8 cellular contexts compared by ENCODE assay signal in genomic region chr14:104985675-104986486, GRCh38. TPM values are rescaled to one million over a fixed set of nuclear protein-coding genes. Genes with fewer than 3 reads are reported as not detected.
DNase-seq lines count a peak whose midpoint lies in the region; ATAC-seq and TF ChIP-seq lines count a peak whose summit lies in the region.

Gene CLBA1 (plus strand): TSS chr14:104985788. CDS start chr14:104986432, 644 bp downstream.

- H3F3A ChIP-seq in PC-9 (ENCODE audit: insufficient read depth, low read depth), result no peaks in the 10 kb centered on the region; the same call in 1 of the 2 replicates

- H3K4me2 ChIP-seq in PC-9, result peak within 1 kb of the TSS; percentile 87

- H3K27ac Mint-ChIP-seq in activated T-helper 1 cell treated with anti-CD3 and anti-CD28 coated beads, Interleukin-12 subunit alpha, Interleukin-12 subunit beta, Interleukin-2, Interleukin-4 antibody, amounts not matched to agents 30 ng/mL and 10 ng/mL and 1 ng/mL, durations not matched to agents 14 hours and 24 hours and 36 hours, result peak within 1 kb of the TSS; percentile 64
- peak within 1 kb of the TSS; percentile 72 to 84 for H3K27ac Mint-ChIP-seq in natural killer cell
- peak within 1 kb of the TSS; percentile 85 for H3K27ac Mint-ChIP-seq in stimulated activated naive B cell treated with anti-CD40 and anti-IgM and Interleukin-4, amounts not matched to agents 10 μg/mL and 1 μg/mL and 100 μg/mL, for 72 hours

- peak within 1 kb of the TSS; percentile 82 for H3K4me3 ChIP-seq in HUES48 (ENCODE audit: low read depth, low read length)
- peak within 1 kb of the TSS; percentile 96 for H3K4me3 ChIP-seq in PC-9

- 0 out of 2 replicates have a peak, but pooled peaks cover 7% of the 10 kb centered on the region for H4K20me1 ChIP-seq in PC-9 (ENCODE audit: insufficient read depth)

- H3K4me1 ChIP-seq in HUES48 (ENCODE audit: control insufficient read depth, insufficient read depth, low read length) (no peaks in the 10 kb centered on the region), PC-9 (replicated peaks; ENCODE audit: insufficient read depth) (peaks cover 11% of the 10 kb centered on the region)

- H3K9me3 Mint-ChIP-seq in activated T-helper 1 cell treated with anti-CD3 and anti-CD28 coated beads, Interleukin-12 subunit alpha, Interleukin-12 subunit beta, Interleukin-2, Interleukin-4 antibody, amounts not matched to agents 30 ng/mL and 10 ng/mL and 1 ng/mL, durations not matched to agents 14 hours and 24 hours and 36 hours, result no peaks in the 10 kb centered on the region
- H3K9me3 Mint-ChIP-seq in natural killer cell, result no peaks in the 10 kb centered on the region
- peaks cover 0 to 2% of the 10 kb centered on the region in 2 donors for H3K9me3 Mint-ChIP-seq in stimulated activated naive B cell treated with anti-CD40 and anti-IgM and Interleukin-4, amounts not matched to agents 10 μg/mL and 1 μg/mL and 100 μg/mL, for 72 hours

- peak within 1 kb of the TSS; percentile 71 for H3K4me3 Mint-ChIP-seq in activated T-helper 1 cell treated with anti-CD3 and anti-CD28 coated beads, Interleukin-12 subunit alpha, Interleukin-12 subunit beta, Interleukin-2, Interleukin-4 antibody, amounts not matched to agents 30 ng/mL and 10 ng/mL and 1 ng/mL, durations not matched to agents 14 hours and 24 hours and 36 hours
- H3K4me3 Mint-ChIP-seq in natural killer cell, result peak within 1 kb of the TSS; percentile 81
- H3K4me3 Mint-ChIP-seq in stimulated activated naive B cell treated with anti-CD40 and anti-IgM and Interleukin-4, amounts not matched to agents 10 μg/mL and 1 μg/mL and 100 μg/mL, for 72 hours, result peak within 1 kb of the TSS; percentile 75 to 86

- no peaks in the 10 kb centered on the region for H3K36me3 Mint-ChIP-seq in activated T-helper 1 cell treated with anti-CD3 and anti-CD28 coated beads, Interleukin-12 subunit alpha, Interleukin-12 subunit beta, Interleukin-2, Interleukin-4 antibody, amounts not matched to agents 30 ng/mL and 10 ng/mL and 1 ng/mL, durations not matched to agents 14 hours and 24 hours and 36 hours (ENCODE audit: low read depth)
- H3K36me3 Mint-ChIP-seq in natural killer cell, result no peaks in the 10 kb centered on the region
- peaks cover 0 to 8% of the 10 kb centered on the region in 2 donors for H3K36me3 Mint-ChIP-seq in stimulated activated naive B cell treated with anti-CD40 and anti-IgM and Interleukin-4, amounts not matched to agents 10 μg/mL and 1 μg/mL and 100 μg/mL, for 72 hours

- no peaks in the 10 kb centered on the region for H3K9me3 ChIP-seq in HUES48 (ENCODE audit: control insufficient read depth, insufficient read depth, low read length)
- H3K9me3 ChIP-seq in PC-9 (ENCODE audit: insufficient read depth, low read depth), result no peaks in the 10 kb centered on the region

- intact Hi-C loops in PC-9 (cut with micrococcal nuclease; ENCODE audit: unreplicated experiment) (no loop called here), natural killer cell (cut with micrococcal nuclease) (loop anchor here (1.0 kb wide), 1 partner anchor 35 kb away; the partner anchor contains the start of gene CDCA4)
- intact Hi-C loops in activated T-helper 1 cell treated with anti-CD3 and anti-CD28 coated beads, Interleukin-12 subunit alpha, Interleukin-12 subunit beta, Interleukin-2, Interleukin-4 antibody, amounts not matched to agents 30 ng/mL and 10 ng/mL and 1 ng/mL, durations not matched to agents 14 hours and 24 hours and 36 hours (cut with micrococcal nuclease), result loop anchor here (1.0 to 2.0 kb wide), 3 partner anchors 35 to 233 kb away; partner anchors contain the start of genes CDCA4 and SIVA1

- H3K36me3 ChIP-seq in HUES48 (ENCODE audit: control insufficient read depth, insufficient read depth, low read length) (no peaks in the 10 kb centered on the region), PC-9 (ENCODE audit: low read depth) (no peaks in the 10 kb centered on the region)

- H3K79me2 ChIP-seq in PC-9 (ENCODE audit: low read depth), result peaks cover 14% of the 10 kb centered on the region

- BruUV-seq in PC-9 (replicated peaks; lab: Mats Ljungman, UMichigan), result no TSS peak

- H3K27ac ChIP-seq in HUES48 (ENCODE audit: low read depth, low read length), result no peak within 1 kb of the TSS
- H3K27ac ChIP-seq in PC-9, result no peak within 1 kb of the TSS

- ATAC-seq in GM21423 (IDR thresholded peaks at IDR 0.05; ENCODE audit: unreplicated experiment) (peak; percentile 94), natural killer cell (peak; percentile 94 to 96 (median 95))
- peak; percentile 98 to 99 for ATAC-seq in stimulated activated naive B cell treated with anti-CD40 and anti-IgM and Interleukin-4, amounts not matched to agents 10 μg/mL and 1 μg/mL and 100 μg/mL, for 72 hours (replicated peaks)

- H3K9me2 ChIP-seq in PC-9 (ENCODE audit: insufficient read depth), result no peaks in the 10 kb centered on the region

- POLR2A ChIA-PET in PC-9 (lab: Charles Lee; ENCODE audit: unreplicated experiment), result interaction anchor here (0.6 to 0.8 kb wide), 4 partner anchors 13 to 1028 kb away, joined by 3 to 8 read pairs (median 6); no protein-coding TSS in a partner anchor

- peaks cover 7% of the 10 kb centered on the region for H3K27me3 Mint-ChIP-seq in activated T-helper 1 cell treated with anti-CD3 and anti-CD28 coated beads, Interleukin-12 subunit alpha, Interleukin-12 subunit beta, Interleukin-2, Interleukin-4 antibody, amounts not matched to agents 30 ng/mL and 10 ng/mL and 1 ng/mL, durations not matched to agents 14 hours and 24 hours and 36 hours (ENCODE audit: insufficient read depth)
- no peaks in the 10 kb centered on the region for H3K27me3 Mint-ChIP-seq in natural killer cell (ENCODE audit: low read depth in 2 of 2)
- peaks cover 0 to 3% of the 10 kb centered on the region in 2 donors for H3K27me3 Mint-ChIP-seq in stimulated activated naive B cell treated with anti-CD40 and anti-IgM and Interleukin-4, amounts not matched to agents 10 μg/mL and 1 μg/mL and 100 μg/mL, for 72 hours

- DNase-seq in DMS 273 treated with DMSO at 0.1 percent for 48 hours (lab: John Stamatoyannopoulos, UW) (peak; percentile 57), PC-9 (peak; percentile 69 to 84), fibroblast of peridontal ligament (ENCODE audit: extremely low read depth) (peak; percentile 82), natural killer cell (peak; percentile 83)
- peak; percentile 87 for DNase-seq in activated T-helper 1 cell treated with anti-CD3 and anti-CD28 coated beads, Interleukin-12 subunit alpha, Interleukin-12 subunit beta, Interleukin-2, Interleukin-4 antibody, amounts not matched to agents 30 ng/mL and 10 ng/mL and 1 ng/mL, durations not matched to agents 14 hours and 24 hours and 36 hours (ENCODE audit: low spot score)
- peak; percentile 86 for DNase-seq in stimulated activated naive B cell treated with anti-CD40 and anti-IgM and Interleukin-4, amounts not matched to agents 10 μg/mL and 1 μg/mL and 100 μg/mL, for 72 hours

- no peak within 1 kb of the TSS for H3K9ac ChIP-seq in HUES48 (ENCODE audit: low read depth, low read length)

- TF ChIP-seq CTCF in PC-9 (conservative IDR thresholded peaks at IDR 0.05) (no peak), natural killer cell (IDR thresholded peaks at IDR 0.05) (no peak)

- CTCF ChIA-PET in PC-9 (lab: Charles Lee), result no interaction called here

- H2AFZ ChIP-seq in PC-9, result peak within 1 kb of the TSS; percentile 75; the same call in 1 of the 2 replicates

- no peaks in the 10 kb centered on the region; the same call in 1 of the 2 replicates for H3K27me3 ChIP-seq in HUES48 (ENCODE audit: control insufficient read depth, insufficient read depth, low read length)
- H3K27me3 ChIP-seq in PC-9 (ENCODE audit: insufficient read depth, low read depth), result no peaks in the 10 kb centered on the region

- H3K4me1 Mint-ChIP-seq in activated T-helper 1 cell treated with anti-CD3 and anti-CD28 coated beads, Interleukin-12 subunit alpha, Interleukin-12 subunit beta, Interleukin-2, Interleukin-4 antibody, amounts not matched to agents 30 ng/mL and 10 ng/mL and 1 ng/mL, durations not matched to agents 14 hours and 24 hours and 36 hours (ENCODE audit: low read depth), result no peaks in the 10 kb centered on the region
- H3K4me1 Mint-ChIP-seq in natural killer cell, result peaks cover 0 to 9% of the 10 kb centered on the region in 2 donors
- peaks cover 16 to 18% of the 10 kb centered on the region in 2 donors for H3K4me1 Mint-ChIP-seq in stimulated activated naive B cell treated with anti-CD40 and anti-IgM and Interleukin-4, amounts not matched to agents 10 μg/mL and 1 μg/mL and 100 μg/mL, for 72 hours

RNA-seq across cellular contexts. Expression of gene CLBA1, which starts in this region (rescaled TPM):
- total RNA-seq in PC-9 (2021) (12.5 and 12.6 TPM in 2 replicates), natural killer cell (1 to 10 TPM; 1.2 to 1.8 (median 1.3) TPM)
- 3.1 TPM in 2 replicates for total RNA-seq in activated T-helper 1 cell treated with anti-CD3 and anti-CD28 coated beads, Interleukin-12 subunit alpha, Interleukin-12 subunit beta, Interleukin-2, Interleukin-4 antibody, amounts not matched to agents 30 ng/mL and 10 ng/mL and 1 ng/mL, durations not matched to agents 14 hours and 24 hours and 36 hours
